Comparison of ENCODE assay signal across 10 cellular contexts in the genomic region with DNA sequence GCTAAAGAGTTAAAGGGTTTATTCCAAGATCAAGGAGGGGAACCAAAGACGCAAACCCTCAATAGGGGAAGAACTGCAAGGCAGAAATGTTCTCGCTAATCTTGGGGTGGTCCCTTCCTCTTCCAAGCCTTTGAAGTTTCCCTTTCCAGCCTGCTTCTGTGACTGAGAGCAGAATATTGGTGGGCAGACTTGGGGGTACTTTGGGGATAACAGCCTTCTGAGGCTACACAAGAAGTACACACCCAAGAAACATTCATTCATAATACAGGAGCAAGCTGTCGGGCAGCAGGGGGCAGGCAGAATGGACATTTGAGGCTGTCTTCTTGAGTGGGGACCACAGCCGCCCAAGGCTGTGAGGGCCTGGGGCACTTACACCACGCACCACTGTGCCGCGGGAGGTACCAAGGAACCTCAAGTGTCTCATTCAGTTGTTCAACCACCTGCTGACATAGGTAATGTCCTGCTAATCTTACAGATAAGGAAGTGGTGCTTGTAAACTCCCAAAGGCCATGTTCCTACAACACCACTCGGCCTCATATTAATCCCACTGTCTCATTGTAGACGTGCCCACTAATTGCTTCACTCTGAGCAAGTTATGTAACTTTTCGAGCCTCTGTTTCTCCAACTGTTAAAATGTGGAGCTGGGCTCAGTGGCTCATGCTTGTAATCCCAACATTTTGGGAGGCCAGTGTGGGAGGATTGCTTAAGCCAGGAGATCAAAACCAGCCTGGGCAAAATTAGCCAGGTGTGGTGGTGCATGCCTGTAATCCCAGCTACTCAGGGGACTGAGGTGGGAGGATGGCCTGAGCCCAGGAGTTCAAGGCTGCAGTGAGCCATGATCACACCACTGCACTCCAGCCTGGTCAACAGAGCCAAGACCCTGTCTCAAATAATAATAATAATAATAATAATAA. TPM values are rescaled to one million over a fixed set of nuclear protein-coding genes. Genes with fewer than 3 reads are reported as not detected.
A peak's percentile ranks its signal among the peaks of the same experiment; 100 is the strongest.
DNase-seq lines count a peak whose midpoint lies in the region; ATAC-seq and TF ChIP-seq lines count a peak whose summit lies in the region.
"Had no signal": no experiment of that assay in that cellular context is flagged by ENCODE, and none has a peak within 500 bp of the region (broad histone marks: within the 10 kb centered on the region; RNA-seq: fewer than 3 reads in every experiment).

No MANE protein-coding gene starts in this region.

- no peak for TF ChIP-seq EP300 in upper lobe of left lung (IDR thresholded peaks at IDR 0.05)

- no peak overlapping the region for H3K4me2 ChIP-seq in mammary epithelial cell (ENCODE audit: insufficient read depth, low read depth, low read length)

- H3K9me3 ChIP-seq in mammary epithelial cell (replicated peaks; ENCODE audit: insufficient read depth, low read length) (no peaks in the 10 kb centered on the region), muscle layer of colon (ENCODE audit: low read length) (no peaks in the 10 kb centered on the region), upper lobe of left lung (no peaks in the 10 kb centered on the region)

- H3K79me2 ChIP-seq in mammary epithelial cell (ENCODE audit: insufficient read depth, low read length): peaks cover 23% of the 10 kb centered on the region

- peak overlapping the region; percentile 98 for H3K4me3 Mint-ChIP-seq in MCF 10A (ENCODE audit: unreplicated experiment)

- peak overlapping the region; percentile 8 for H3K27ac Mint-ChIP-seq in MCF 10A (ENCODE audit: low read depth, unreplicated experiment)

- H2AFZ ChIP-seq in mammary epithelial cell (ENCODE audit: low read depth, low read length): no peak overlapping the region

- CTCF ChIA-PET in MCF 10A (lab: Yijun Ruan, JAX): interaction anchor here (0.6 to 15.7 kb wide), 10 partner anchors 18 to 260 kb away, joined by 3 to 418 read pairs (median 4); a partner anchor contains a TSS
- CTCF ChIA-PET in mammary epithelial cell (lab: Charles Lee; ENCODE audit: low non-redundant PET): no interaction called here

- no peaks in the 10 kb centered on the region for H3K27me3 Mint-ChIP-seq in MCF 10A (ENCODE audit: insufficient read depth, unreplicated experiment)

- in situ Hi-C loops in mammary epithelial cell (cut with MboI; ENCODE audit: low sequenced_read_pairs in 2 of 2): loop anchor here (5.0 to 25.0 kb wide), 3 partner anchors 145 to 263 kb away; a partner anchor contains a TSS

- H3K36me3 Mint-ChIP-seq in MCF 10A (ENCODE audit: insufficient read depth, unreplicated experiment): peaks cover 23% of the 10 kb centered on the region

- no peaks in the 10 kb centered on the region for H3K9me3 Mint-ChIP-seq in MCF 10A (ENCODE audit: unreplicated experiment)

- intact Hi-C loops in MCF 10A (cut with micrococcal nuclease) (loop anchor here (10.0 kb wide), 1 partner anchor 233 kb away; a partner anchor contains a TSS), mammary epithelial cell (cut with micrococcal nuclease) (no loop called here)

- TF ChIP-seq POLR2A in upper lobe of left lung (IDR thresholded peaks at IDR 0.05): no peak

- H3K4me1 ChIP-seq in mammary epithelial cell (ENCODE audit: insufficient read depth, low read length): peaks cover 15% of the 10 kb centered on the region
- peaks cover 55% of the 10 kb centered on the region for H3K4me1 ChIP-seq in muscle layer of colon (ENCODE audit: insufficient read depth, low read length)
- peaks cover 28 to 38% (median 32%) of the 10 kb centered on the region in 4 donors for H3K4me1 ChIP-seq in upper lobe of left lung

- BruUV-seq in MCF 10A (replicated peaks; lab: Mats Ljungman, UMichigan) (no TSS peak), mammary epithelial cell (replicated peaks; lab: Mats Ljungman, UMichigan) (no TSS peak)

- H3K27me3 ChIP-seq in mammary epithelial cell (ENCODE audit: insufficient read depth, low read length) (no peaks in the 10 kb centered on the region), muscle layer of colon (ENCODE audit: control insufficient read depth in 1 of 2, insufficient read depth in 2 of 2, low read length in 2 of 2) (no peaks in the 10 kb centered on the region), upper lobe of left lung (no peaks in the 10 kb centered on the region)

- no peak overlapping the region for H3K9ac ChIP-seq in mammary epithelial cell (ENCODE audit: insufficient read depth, low read length)
- peak overlapping the region; percentile 68 for H3K9ac ChIP-seq in muscle layer of colon (ENCODE audit: low read length)

- H3K4me1 Mint-ChIP-seq in MCF 10A (ENCODE audit: insufficient read depth, unreplicated experiment): peaks cover 38% of the 10 kb centered on the region

- H3K27ac ChIP-seq in mammary epithelial cell (ENCODE audit: insufficient read depth, low read depth, low read length) (no peak overlapping the region), angular gyrus (ENCODE audit: low read depth, low read length) (peak overlapping the region; percentile 37), muscle layer of colon (ENCODE audit: low read depth, low read length) (peak overlapping the region; percentile 92), upper lobe of left lung (peak overlapping the region; percentile 57 to 94 (median 80))

- no peak for DNase-seq in MCF 10A (ENCODE audit: unreplicated experiment)
- DNase-seq in mammary epithelial cell: no peak
- peak in 1 of 2 donors; percentile 39 for DNase-seq in upper lobe of left lung
- no peak for DNase-seq in NCI-H446 treated with DMSO at 0.1 percent for 48 hours (lab: John Stamatoyannopoulos, UW)
- DNase-seq: activated CD4-positive, CD25-positive, alpha-beta regulatory T cell treated with anti-CD3 and anti-CD28 coated beads, Interleukin-2, amount 50 U/mL, for 72 hours; stimulated activated CD4-positive, alpha-beta T cell treated with anti-CD3 and anti-CD28 coated beads, Interleukin-2, amount 100 ng/mL, for 24 hours had no signal

- WGBS in mammary epithelial cell (ENCODE audit: low coverage, missing lambda C conversion rate): 88% methylated on average over 10 of the region's 10 CpGs
- WGBS in upper lobe of left lung, 2 donors: 58 to 59% methylated on average over 5 to 10 of the region's 10 CpGs

- no peaks in the 10 kb centered on the region for H4K20me1 ChIP-seq in mammary epithelial cell (ENCODE audit: insufficient read depth, low read length)

- TF ChIP-seq CTCF in MCF 10A (IDR thresholded peaks at IDR 0.05; ENCODE audit: unreplicated experiment) (no peak), mammary epithelial cell (conservative IDR thresholded peaks at IDR 0.05 in 1 of 2, IDR thresholded peaks at IDR 0.05 in 1 of 2; ENCODE audit: extremely low read depth in 1 of 2, insufficient read depth in 1 of 2, low read depth in 1 of 2, low read length in 2 of 2) (no peak), upper lobe of left lung (IDR thresholded peaks at IDR 0.05) (no peak)

- no peak overlapping the region for H3K4me3 ChIP-seq in mammary epithelial cell (replicated peaks in 1 of 3; ENCODE audit: insufficient read depth in 1 of 3, low read depth in 2 of 3, low read length in 3 of 3)
- peak overlapping the region in 1 of 2 donors; percentile 24 for H3K4me3 ChIP-seq in muscle layer of colon (ENCODE audit: low read depth in 1 of 2, low read length in 2 of 2)
- no peak overlapping the region for H3K4me3 ChIP-seq in upper lobe of left lung

- H3K36me3 ChIP-seq in mammary epithelial cell (ENCODE audit: insufficient read depth, low read length) (peaks cover 1% of the 10 kb centered on the region), muscle layer of colon (ENCODE audit: insufficient read depth, low read length) (no peaks in the 10 kb centered on the region), upper lobe of left lung (peaks cover 0 to 8% (median under 1%) of the 10 kb centered on the region in 4 donors)

- POLR2A ChIA-PET in MCF 10A (lab: Yijun Ruan, JAX): interaction anchor here (0.5 to 6.0 kb wide), 17 partner anchors 8 to 499 kb away, joined by 3 to 53 read pairs (median 12); a partner anchor contains a TSS

- ATAC-seq in upper lobe of left lung (ENCODE audit: low FRiP score in 2 of 2) (no peak), GM21367 (IDR thresholded peaks at IDR 0.05; ENCODE audit: unreplicated experiment) (no peak), HG03432 (IDR thresholded peaks at IDR 0.05; ENCODE audit: unreplicated experiment) (no peak)

- dilution Hi-C loops in mammary epithelial cell (cut with HindIII; ENCODE audit: low sequenced_read_pairs): no loop called here

RNA-seq across cellular contexts. Expression of a gene that starts 2.5 kb away (rescaled TPM):
- total RNA-seq in MCF 10A (2022) (54.1 and 59.3 TPM in 2 replicates), mammary epithelial cell (10 to 100 TPM; 17.7 to 48.4 TPM), upper lobe of left lung (10 to 100 TPM; 11.4 to 50.6 (median 19.1) TPM)
- polyA plus RNA-seq in mammary epithelial cell: 63.7 TPM
- 9.9 TPM for polyA minus RNA-seq in mammary epithelial cell
